27 cellular contexts compared by ENCODE assay signal in genomic region chr1:183827801-183828200, GRCh38. TPM values are rescaled to one million over a fixed set of nuclear protein-coding genes. Genes with fewer than 3 reads are reported as not detected.
DNase-seq lines count a peak whose midpoint lies in the region; ATAC-seq, FAIRE-seq and TF ChIP-seq lines count a peak whose summit lies in the region.
"Had no signal": no experiment of that assay in that cellular context is flagged by ENCODE, and none has a peak within 500 bp of the region (broad histone marks: within the 10 kb centered on the region; RNA-seq: fewer than 3 reads in every experiment).

No MANE protein-coding gene starts in this region.

- H3K18ac ChIP-seq in IMR-90 (ENCODE audit: low read depth, low read length) = no peak overlapping the region

- dilution Hi-C loops in IMR-90 (cut with HindIII; ENCODE audit: low sequenced_read_pairs, unreplicated experiment) = no loop called here

- no peaks in the 10 kb centered on the region for H3K27me3 ChIP-seq in IMR-90 (ENCODE audit: control insufficient read depth, insufficient read depth, low read length)
- H3K27me3 ChIP-seq in dorsolateral prefrontal cortex = no peaks in the 10 kb centered on the region
- H3K27me3 ChIP-seq in tibial nerve = no peaks in the 10 kb centered on the region
- H3K27me3 ChIP-seq: ascending aorta, SJSA1 had no signal

- H3K4ac ChIP-seq in IMR-90 (ENCODE audit: low read depth, low read length) = no peak overlapping the region

- FAIRE-seq in RCC 7860 (lab: Jason Lieb, UNC) = no peak
- FAIRE-seq: G401.6, small intestine had no signal

- peaks cover 5 to 15% of the 10 kb centered on the region in 2 experiments for H3K79me1 ChIP-seq in IMR-90 (ENCODE audit: low read depth in 1 of 2, low read length in 2 of 2)

- no peak overlapping the region for H2BK5ac ChIP-seq in IMR-90 (ENCODE audit: low read depth, low read length, poor library complexity, severe bottlenecking)

- H3K9ac ChIP-seq in IMR-90 (ENCODE audit: low read depth, low read length) = no peak overlapping the region
- H3K9ac ChIP-seq: KMS-11 had no signal

- no TSS peak for BruUV-seq in IMR-90 (replicated peaks; lab: Mats Ljungman, UMichigan)

- peak; percentile 29 for ATAC-seq in IMR-90 (ENCODE audit: low read depth)
- ATAC-seq in omental fat pad (ENCODE audit: low FRiP score) = peak; percentile 33
- ATAC-seq: activated T-helper 17 cell treated with anti-CD3 and anti-CD28 coated beads, Interleukin-2, amount 50 U/mL, for 72 hours; GM23338; left ventricle myocardium superior; Panc1; T-cell had no signal

- H3K4me2 ChIP-seq in IMR-90 (ENCODE audit: low read depth, low read length) = no peak overlapping the region
- H3K4me2 ChIP-seq: GM23338, KMS-11 had no signal

- in situ Hi-C loops in IMR-90 (cut with MboI; ENCODE audit: low sequenced_read_pairs) (no loop called here), GM13976 (cut with MboI; ENCODE audit: low sequenced_read_pairs, unreplicated experiment) (no loop called here)

- DNase-seq in IMR-90 (no peak), dorsolateral prefrontal cortex (no peak), omental fat pad (ENCODE audit: low spot score) (no peak), tibial nerve (ENCODE audit: low spot score in 2 of 2) (no peak), hepatic stellate cell (ENCODE audit: low spot score) (no peak), RCC 7860 (ENCODE audit: low spot score) (no peak), GM13976 (ENCODE audit: low spot score) (no peak)
- DNase-seq: activated CD4-positive, alpha-beta memory T cell treated with anti-CD3 and anti-CD28 coated beads for 36 hours; activated CD8-positive, alpha-beta memory T cell treated with anti-CD3 and anti-CD28 coated beads, Interleukin-2, amount 50 U/mL, for 48 hours; CD8-positive, alpha-beta memory T cell; central memory CD4-positive, alpha-beta T cell; DMS153; effector CD4-positive, alpha-beta T cell; left ventricle myocardium superior; NCI-H1436 treated with DMSO at 0.1 percent for 48 hours; NCI-H510A treated with DMSO at 0.1 percent for 48 hours; small intestine; stimulated activated CD4-positive, alpha-beta T cell treated with anti-CD3 and anti-CD28 coated beads, Interleukin-2, amount 100 ng/mL, for 24 hours; T-cell had no signal

- CTCF ChIA-PET in IMR-90 (lab: Yijun Ruan, JAX) = no interaction called here

- H3K4me1 ChIP-seq in IMR-90 (ENCODE audit: control insufficient read depth, insufficient read depth, low read length) = peaks cover 3% of the 10 kb centered on the region; the same call in 1 of the 2 replicates
- peaks cover 0 to 77% (median 32%) of the 10 kb centered on the region in 4 donors for H3K4me1 ChIP-seq in tibial nerve

- no peaks in the 10 kb centered on the region for H4K20me1 ChIP-seq in IMR-90 (ENCODE audit: insufficient read depth, low read length)

- H4K91ac ChIP-seq in IMR-90 (ENCODE audit: insufficient read depth, low read depth, low read length) = no peak overlapping the region

- H3K4me3 ChIP-seq in IMR-90 (ENCODE audit: insufficient read depth, low read depth, low read length) (no peak overlapping the region), dorsolateral prefrontal cortex (peak overlapping the region in 7 of 59 donors; percentile 3 to 29 (median 12)), tibial nerve (no peak overlapping the region)
- H3K4me3 ChIP-seq: ascending aorta, GM23338, SJSA1 had no signal

- no peak overlapping the region for H2AK5ac ChIP-seq in IMR-90 (ENCODE audit: low read depth, low read length)

- H2AK9ac ChIP-seq in IMR-90 (replicated peaks; ENCODE audit: low read depth, low read length, poor library complexity) = no peak overlapping the region

- H3K23ac ChIP-seq in IMR-90 (ENCODE audit: low read depth, low read length) = no peak overlapping the region

- H2BK15ac ChIP-seq in IMR-90 (ENCODE audit: low read depth, low read length) = no peak overlapping the region

- H3K36me3 ChIP-seq in IMR-90 (ENCODE audit: control insufficient read depth, insufficient read depth, low read length) (no peaks in the 10 kb centered on the region), tibial nerve (no peaks in the 10 kb centered on the region)
- H3K36me3 ChIP-seq: ascending aorta, SJSA1 had no signal

- TF ChIP-seq CTCF in IMR-90 (conservative IDR thresholded peaks at IDR 0.05; ENCODE audit: low read depth, low read length) (no peak), dorsolateral prefrontal cortex (IDR thresholded peaks at IDR 0.05 in 54 of 56, conservative IDR thresholded peaks at IDR 0.05 in 2 of 56; ENCODE audit: low read depth in 1 of 56, partially characterized antibody in 56 of 56) (no peak), omental fat pad (IDR thresholded peaks at IDR 0.05) (no peak), tibial nerve (IDR thresholded peaks at IDR 0.05) (no peak), GM13976 (IDR thresholded peaks at IDR 0.05; ENCODE audit: borderline replicate concordance, control extremely low read depth, extremely low read depth, insufficient read depth, missing control alignments) (no peak)

- H3K27ac ChIP-seq in IMR-90 (ENCODE audit: insufficient read depth, low read length) (no peak overlapping the region), dorsolateral prefrontal cortex (peak overlapping the region in 58 of 59 donors; percentile 18 to 94 (median 83)), tibial nerve (peak overlapping the region; percentile 52 to 81 (median 61))
- H3K27ac ChIP-seq: ascending aorta, epithelial cell of prostate, KMS-11, SJSA1 had no signal

- no peaks in the 10 kb centered on the region for H3K9me1 ChIP-seq in IMR-90 (ENCODE audit: insufficient read depth, low read length)

- no peak for TF ChIP-seq RAD21 in IMR-90 (IDR thresholded peaks at IDR 0.05; ENCODE audit: low read length)

- TF ChIP-seq POLR2A in IMR-90 (IDR thresholded peaks at IDR 0.05; ENCODE audit: low read depth, low read length) = no peak
- no peak for TF ChIP-seq POLR2A in tibial nerve (IDR thresholded peaks at IDR 0.05)

- no peak overlapping the region for H2BK120ac ChIP-seq in IMR-90 (ENCODE audit: low read depth, low read length)

- POLR2A ChIA-PET in IMR-90 (lab: Charles Lee; ENCODE audit: unreplicated experiment) = no interaction called here

- no peaks in the 10 kb centered on the region for H3K9me3 ChIP-seq in IMR-90 (ENCODE audit: control insufficient read depth, insufficient read depth, low read length)
- no peaks in the 10 kb centered on the region for H3K9me3 ChIP-seq in tibial nerve
- H3K9me3 ChIP-seq: ascending aorta, SJSA1 had no signal

- TF ChIP-seq EP300 in tibial nerve (IDR thresholded peaks at IDR 0.05) = no peak

- no peak overlapping the region for H2AFZ ChIP-seq in IMR-90 (replicated peaks; ENCODE audit: low read length, poor library complexity)
- H2AFZ ChIP-seq: GM23338 had no signal

- no peak overlapping the region for H3K14ac ChIP-seq in IMR-90 (replicated peaks; ENCODE audit: low read depth, low read length)

- H2BK20ac ChIP-seq in IMR-90 (ENCODE audit: low read depth, low read length) = no peak overlapping the region

- H3K56ac ChIP-seq in IMR-90 (ENCODE audit: extremely low read depth, insufficient read depth, low read length) = no peak overlapping the region

- no peak overlapping the region for H4K8ac ChIP-seq in IMR-90 (ENCODE audit: low read depth in 2 of 2, low read length in 2 of 2)

- intact Hi-C loops in IMR-90 (cut with micrococcal nuclease) (no loop called here), dorsolateral prefrontal cortex (cut with DNase I) (no loop called here)

- no peak overlapping the region for H4K5ac ChIP-seq in IMR-90 (ENCODE audit: low read depth, low read length)

TF ChIP-seq in IMR-90, 13 proteins besides CTCF, POLR2A, EP300 and RAD21:
- no peak for TF ChIP-seq RFX5 (IDR thresholded peaks at IDR 0.05; ENCODE audit: low read depth, low read length)
- no peak for TF ChIP-seq RCOR1 (IDR thresholded peaks at IDR 0.05; ENCODE audit: insufficient replicate concordance, low read length)
- no peak for TF ChIP-seq CHD1 (IDR thresholded peaks at IDR 0.05; ENCODE audit: low read depth, low read length)
- TF ChIP-seq FOS (IDR thresholded peaks at IDR 0.05; ENCODE audit: low read depth, low read length) = no peak
- TF ChIP-seq MAFK (IDR thresholded peaks at IDR 0.05; ENCODE audit: low read depth, low read length) = no peak
- no peak for TF ChIP-seq BHLHE40 (IDR thresholded peaks at IDR 0.05; ENCODE audit: low read depth, low read length)
- no peak for TF ChIP-seq NFE2L2 (IDR thresholded peaks at IDR 0.05; ENCODE audit: low read depth, low read length)
- TF ChIP-seq USF2 (IDR thresholded peaks at IDR 0.05; ENCODE audit: low read depth, low read length) = no peak
- TF ChIP-seq MAZ (IDR thresholded peaks at IDR 0.05; ENCODE audit: borderline replicate concordance, low read depth, low read length) = no peak
- TF ChIP-seq CEBPB (IDR thresholded peaks at IDR 0.05; ENCODE audit: low read depth, low read length) = no peak

RNA-seq across cellular contexts. Expression of gene RGL1, which starts 22.9 kb away (rescaled TPM):
- total RNA-seq in IMR-90 (2012; rRNA removed) (7.5 TPM in 2 replicates), dorsolateral prefrontal cortex (100 to 1,000 TPM in 1 of 120 experiments, 10 to 100 TPM in 119; 50.4 to 101 (median 62.6) TPM), omental fat pad (10 to 100 TPM; 66.8 to 88.3 (median 74.6) TPM), tibial nerve (10 to 100 TPM; 57.3 to 81.8 (median 68.1) TPM)
- polyA plus RNA-seq in IMR-90 (2012; rRNA removed) = 4.4 and 4.7 TPM in 2 replicates
- 2.0 and 2.2 TPM in 2 replicates for polyA plus RNA-seq in IMR-90 (2012; cell fraction: cytosol; rRNA removed)
- 3.2 and 9.6 TPM in 2 replicates for polyA plus RNA-seq in IMR-90 (2012; cell fraction: nucleus; rRNA removed; ENCODE audit: low replicate concordance)
